ENCODE assay signal across 26 cellular contexts in genomic region chr4:74433541-74434172, GRCh38. TPM values are rescaled to one million over a fixed set of nuclear protein-coding genes. Genes with fewer than 3 reads are reported as not detected.
A peak's percentile ranks its signal among the peaks of the same experiment; 100 is the strongest.
DNase-seq lines count a peak whose midpoint lies in the region; ATAC-seq, FAIRE-seq and TF ChIP-seq lines count a peak whose summit lies in the region.
"Had no signal": no experiment of that assay in that cellular context is flagged by ENCODE, and none has a peak within 500 bp of the region (broad histone marks: within the 10 kb centered on the region; RNA-seq: fewer than 3 reads in every experiment).

No MANE protein-coding gene starts in this region.

- no peak overlapping the region for H3K9ac ChIP-seq in HCT116 (ENCODE audit: low read length)
- H3K9ac ChIP-seq in GM12878 (ENCODE audit: control insufficient read depth, insufficient read depth, low read length) = no peak overlapping the region

- no peak for TF ChIP-seq EP300 in GM12878 (IDR thresholded peaks at IDR 0.05; ENCODE audit: borderline replicate concordance in 1 of 2, control insufficient read depth in 1 of 2, low read depth in 2 of 2, low read length in 2 of 2)

- DNase-seq in BE2C (peak; percentile 43), HCT116 (ENCODE audit: low read depth, low spot score) (no peak), OCI-LY7 (ENCODE audit: low spot score) (peak; percentile 9), GM12878 (ENCODE audit: low read depth, low spot score) (no peak), dorsolateral prefrontal cortex (no peak), HK-2 (ENCODE audit: unreplicated experiment) (no peak)
- DNase-seq: activated CD4-positive, alpha-beta T cell treated with anti-CD3 and anti-CD28 coated beads, Interleukin-2, amount 50 U/mL, for 48 hours; activated gamma-delta T cell treated with Interleukin-2 at 50 U/mL for 16 hours; adrenal gland; DMS153; H9; immature natural killer cell; left ventricle myocardium inferior; MM.1S; NCI-H187; NCI-H446; nephron progenitor cell; posterior cingulate gyrus; SIG-M5; WERI-Rb-1 had no signal

- H3K27me3 ChIP-seq in BE2C (no peaks in the 10 kb centered on the region), HCT116 (ENCODE audit: insufficient read depth, low read length) (no peaks in the 10 kb centered on the region), GM12878 (replicated peaks in 1 of 2; ENCODE audit: control insufficient read depth in 2 of 2, insufficient read depth in 2 of 2, low read length in 1 of 2) (no peaks in the 10 kb centered on the region), dorsolateral prefrontal cortex (peaks cover 0 to 5% (median 0%) of the 10 kb centered on the region in 45 donors)
- H3K27me3 ChIP-seq: adrenal gland had no signal

- 23% methylated on average over 7 of the region's 7 CpGs for WGBS in GM12878 (ENCODE audit: insufficient coverage, insufficient replicate concordance, low lambda C conversion rate, missing lambda C conversion rate)

- H3K4me2 ChIP-seq in HCT116 (ENCODE audit: low read length) = no peak overlapping the region
- H3K4me2 ChIP-seq in OCI-LY7 (ENCODE audit: low read length) = peak overlapping the region; percentile 33; the same call in 1 of the 2 replicates
- H3K4me2 ChIP-seq in GM12878 (ENCODE audit: control insufficient read depth, insufficient read depth) = no peak overlapping the region

- POLR2A ChIA-PET in HCT116 (lab: Charles Lee) = no interaction called here
- POLR2A ChIA-PET in OCI-LY7 (lab: Charles Lee) = no interaction called here
- POLR2A ChIA-PET in GM12878 (lab: Charles Lee) = no interaction called here

- TF ChIP-seq RAD21 in HCT116 (IDR thresholded peaks at IDR 0.05; ENCODE audit: low read depth) (no peak), GM12878 (IDR thresholded peaks at IDR 0.05; ENCODE audit: insufficient read depth, low read depth, low read length) (no peak)

- FAIRE-seq in GM12878 (lab: Jason Lieb, UNC) = no peak
- FAIRE-seq: bronchial epithelial cell had no signal

- no peak for TF ChIP-seq CTCF in BE2C (IDR thresholded peaks at IDR 0.05; ENCODE audit: low read depth, low read length)
- no peak for TF ChIP-seq CTCF in HCT116 (IDR thresholded peaks at IDR 0.05 in 2 of 3, conservative IDR thresholded peaks at IDR 0.05 in 1 of 3; ENCODE audit: borderline replicate concordance in 1 of 3, insufficient read depth in 1 of 3, low read depth in 2 of 3, low read length in 2 of 3)
- TF ChIP-seq CTCF in OCI-LY7 (conservative IDR thresholded peaks at IDR 0.05; ENCODE audit: low read length) = no peak
- TF ChIP-seq CTCF in GM12878 (IDR thresholded peaks at IDR 0.05 in 2 of 3, conservative IDR thresholded peaks at IDR 0.05 in 1 of 3; ENCODE audit: control insufficient read depth in 2 of 3, extremely low read depth in 1 of 3, insufficient read depth in 1 of 3, low read depth in 3 of 3, low read length in 3 of 3) = no peak
- TF ChIP-seq CTCF in dorsolateral prefrontal cortex (IDR thresholded peaks at IDR 0.05 in 54 of 56, conservative IDR thresholded peaks at IDR 0.05 in 2 of 56; ENCODE audit: low read depth in 1 of 56, partially characterized antibody in 56 of 56) = no peak

- H3K79me2 ChIP-seq in HCT116 (ENCODE audit: insufficient read depth, low read length) (no peaks in the 10 kb centered on the region), OCI-LY7 (ENCODE audit: insufficient read depth, low read depth, low read length) (no peaks in the 10 kb centered on the region), GM12878 (ENCODE audit: control insufficient read depth, insufficient read depth, low read length) (no peaks in the 10 kb centered on the region)

- H3K4me1 ChIP-seq in BE2C = no peaks in the 10 kb centered on the region
- H3K4me1 ChIP-seq in HCT116 (ENCODE audit: control insufficient read depth in 1 of 2, insufficient read depth in 2 of 2, low read length in 2 of 2) = peaks cover 4 to 12% of the 10 kb centered on the region in 2 experiments; a peak in 3 of 4 replicates
- no peaks in the 10 kb centered on the region for H3K4me1 ChIP-seq in OCI-LY7 (ENCODE audit: insufficient read depth, low read length, poor library complexity, severe bottlenecking)
- H3K4me1 ChIP-seq in GM12878 (ENCODE audit: control insufficient read depth, insufficient read depth, low read length) = no peaks in the 10 kb centered on the region
- H3K4me1 ChIP-seq: adrenal gland had no signal

- H4K20me1 ChIP-seq in HCT116 (ENCODE audit: insufficient read depth) (no peaks in the 10 kb centered on the region), OCI-LY7 (ENCODE audit: insufficient read depth, low read length) (no peaks in the 10 kb centered on the region), GM12878 (ENCODE audit: control insufficient read depth, insufficient read depth) (no peaks in the 10 kb centered on the region)

- H2AFZ ChIP-seq in HCT116 (ENCODE audit: low read depth, low read length, poor library complexity, severe bottlenecking) (peak overlapping the region; percentile 37), OCI-LY7 (ENCODE audit: low read length) (0 out of 2 replicates have a peak overlapping the region, but pooled peaks have one; percentile 50), GM12878 (ENCODE audit: control insufficient read depth, low read depth, low read length) (no peak overlapping the region; the same call in 1 of the 2 replicates)

- no peaks in the 10 kb centered on the region for H3K36me3 ChIP-seq in BE2C
- H3K36me3 ChIP-seq in HCT116 (ENCODE audit: control insufficient read depth in 1 of 2, insufficient read depth in 2 of 2, low read length in 2 of 2) = no peaks in the 10 kb centered on the region
- no peaks in the 10 kb centered on the region for H3K36me3 ChIP-seq in OCI-LY7 (ENCODE audit: insufficient read depth, low read length)
- no peaks in the 10 kb centered on the region for H3K36me3 ChIP-seq in GM12878 (ENCODE audit: control insufficient read depth in 2 of 2, insufficient read depth in 2 of 2, low read length in 1 of 2)
- H3K36me3 ChIP-seq: adrenal gland, left ventricle myocardium inferior, thoracic aorta, WERI-Rb-1 had no signal

- TF ChIP-seq POLR2A in HCT116 (IDR thresholded peaks at IDR 0.05; ENCODE audit: borderline replicate concordance, extremely low read depth, insufficient read depth, insufficient read length) (no peak), GM12878 (IDR thresholded peaks at IDR 0.05; ENCODE audit: low read depth, low read length) (no peak)

- H3K27ac ChIP-seq in HCT116 (ENCODE audit: low read depth, low read length) (no peak overlapping the region), OCI-LY7 (ENCODE audit: low read depth, low read length, poor library complexity, severe bottlenecking) (no peak overlapping the region), GM12878 (ENCODE audit: control insufficient read depth, insufficient read depth) (no peak overlapping the region), dorsolateral prefrontal cortex (no peak overlapping the region)
- H3K27ac ChIP-seq: adrenal gland, left ventricle myocardium inferior, thoracic aorta, WERI-Rb-1 had no signal

- BruUV-seq in HCT116 (replicated peaks; lab: Mats Ljungman, UMichigan) = no TSS peak
- BruUV-seq in OCI-LY7 (replicated peaks; lab: Mats Ljungman, UMichigan) = no TSS peak
- BruUV-seq in GM12878 (replicated peaks; lab: Mats Ljungman, UMichigan) = no TSS peak

- RAD21 ChIA-PET in HCT116 (lab: Charles Lee; ENCODE audit: low non-redundant PET in 1 of 2, low total read pairs in 2 of 2, uncharacterized antibody in 2 of 2, unreplicated experiment in 2 of 2) (no interaction called here), GM12878 (lab: Charles Lee; ENCODE audit: unreplicated experiment) (no interaction called here)

- in situ Hi-C loops in GM12878 (cut with MboI) = no loop called here

- H3K4me3 ChIP-seq in BE2C (ENCODE audit: low read depth, low read length) (peak overlapping the region; percentile 49), HCT116 (replicated peaks in 1 of 2; ENCODE audit: low read depth in 1 of 2, low read length in 2 of 2) (no peak overlapping the region), OCI-LY7 (ENCODE audit: low read depth, low read length, poor library complexity, severe bottlenecking) (no peak overlapping the region), GM12878 (no peak overlapping the region), dorsolateral prefrontal cortex (no peak overlapping the region)
- H3K4me3 ChIP-seq: adrenal gland, left ventricle myocardium inferior, thoracic aorta had no signal

- intact Hi-C loops in HCT116 (cut with micrococcal nuclease) (no loop called here), OCI-LY7 (cut with micrococcal nuclease; ENCODE audit: unreplicated experiment) (no loop called here), GM12878 (cut with micrococcal nuclease; ENCODE audit: unreplicated experiment) (no loop called here), dorsolateral prefrontal cortex (cut with DNase I) (no loop called here)

- CTCF ChIA-PET in HCT116 (lab: Charles Lee) (no interaction called here), OCI-LY7 (lab: Charles Lee; ENCODE audit: unreplicated experiment) (no interaction called here), GM12878 (lab: Yijun Ruan, JAX) (no interaction called here)

- no peaks in the 10 kb centered on the region for H3K9me3 ChIP-seq in BE2C
- H3K9me3 ChIP-seq in HCT116 (ENCODE audit: control insufficient read depth in 1 of 2, insufficient read depth in 1 of 2, low read depth in 1 of 2, low read length in 2 of 2) = no peaks in the 10 kb centered on the region
- H3K9me3 ChIP-seq in OCI-LY7 (ENCODE audit: low read length) = no peaks in the 10 kb centered on the region
- H3K9me3 ChIP-seq in GM12878 (replicated peaks; ENCODE audit: control insufficient read depth, insufficient read depth, low read length) = no peaks in the 10 kb centered on the region; the same call in 2 of the 3 replicates
- H3K9me3 ChIP-seq: adrenal gland, left ventricle myocardium inferior, thoracic aorta had no signal

- ATAC-seq in HCT116 (peak; percentile 32; the same call in 1 of the 2 replicates), GM12878 (peak; percentile 33), HG03565 (IDR thresholded peaks at IDR 0.05; ENCODE audit: unreplicated experiment) (no peak), HG03354 (IDR thresholded peaks at IDR 0.05; ENCODE audit: poor library complexity, severe bottlenecking, unreplicated experiment) (no peak)
- ATAC-seq: stimulated activated effector memory CD8-positive, alpha-beta T cell treated with anti-CD3 and anti-CD28 coated beads, Interleukin-12 subunit alpha, Interleukin-12 subunit beta, amount 100 ng/mL, for 72 hours had no signal

- H3K9me2 ChIP-seq in HCT116 (ENCODE audit: insufficient read depth) (no peaks in the 10 kb centered on the region), OCI-LY7 (ENCODE audit: insufficient read depth, low read length) (no peaks in the 10 kb centered on the region)

- SMC1A ChIA-PET in GM12878 (lab: Charles Lee; ENCODE audit: uncharacterized antibody, unreplicated experiment) = no interaction called here

RNA-seq across cellular contexts. Expression of gene AREG, which starts 11.3 kb away (rescaled TPM):
- not detected for polyA plus RNA-seq in BE2C (2012; ENCODE audit: insufficient read depth, insufficient read length, low read depth)
- total RNA-seq in HCT116 (2021; ENCODE audit: unreplicated experiment) = 739 TPM
- 858 and 927 TPM in 2 replicates for polyA plus RNA-seq in HCT116 (2012)
- total RNA-seq in OCI-LY7 (2014; rRNA removed; shearing (Covaris generic)) = not detected in 2 replicates
- total RNA-seq in OCI-LY7 (2022) = not detected in 2 replicates
- not detected in 2 replicates for total RNA-seq in GM12878 (2013; cell fraction: nucleolus; rRNA removed)
- not detected in 2 replicates for total RNA-seq in GM12878 (2014; rRNA removed)
- total RNA-seq in GM12878 (2014; rRNA removed; fragmentation: Illumina TruSeq; extraction: Trizol) = not detected in 2 replicates
- not detected in 2 replicates for total RNA-seq in GM12878 (2021)
- polyA plus RNA-seq in GM12878 (2011; ENCODE audit: low read depth) = not detected
- polyA plus RNA-seq in GM12878 (2011; rRNA removed) = 0.29 and 0.37 TPM in 2 replicates
- 0.10 and 0.16 TPM in 2 replicates for polyA plus RNA-seq in GM12878 (2011; cell fraction: cytosol; rRNA removed)
- polyA plus RNA-seq in GM12878 (2011; cell fraction: nucleus; rRNA removed) = 0.13 and 0.18 TPM in 2 replicates
- polyA plus RNA-seq in GM12878 (2012) = 0.23 and 0.27 TPM in 2 replicates
- polyA plus RNA-seq in GM12878 (2014; fragmentation: Illumina TruSeq; extraction: Trizol) = not detected in 2 replicates
- not detected for polyA plus RNA-seq in GM12878 (2014; fragmentation: Nextera tagmentation; extraction: Ambion mirVana)
- polyA plus RNA-seq in GM12878 (2014; rRNA removed) = 0.09 TPM in 1 of 2 replicates, not detected in the other
- under 1 TPM in 1 of 2 experiments, not detected in 1; 0.25 TPM for polyA plus RNA-seq in GM12878 (2016; fragmentation: Nextera tagmentation; extraction: Ambion mirVana)
- 0.21 TPM in 1 of 2 replicates, not detected in the other for polyA minus RNA-seq in GM12878 (2011; rRNA and poly(A)+ RNA removed)
- polyA minus RNA-seq in GM12878 (2011; cell fraction: cytosol; rRNA and poly(A)+ RNA removed) = not detected in 2 replicates
- 0.48 and 1.7 TPM in 2 replicates for polyA minus RNA-seq in GM12878 (2011; cell fraction: nucleus; rRNA and poly(A)+ RNA removed)
- total RNA-seq in dorsolateral prefrontal cortex = 1 to 10 TPM in 2 of 120 experiments, under 1 TPM in 11, not detected in 107; 0.41 to 1.8 (median 0.79) TPM
- total RNA-seq: fibroblast of villous mesenchyme had no signal

Comparison
In these comparisons a context has a peak if more than half of its experiments do, and no peak if none do; other contexts are left out.
1. DNase-seq: peak in BE2C (single experiment) and OCI-LY7 (single experiment); none in HCT116 (single experiment), GM12878 (single experiment), dorsolateral prefrontal cortex (0 of 10) and HK-2 (single experiment).
2. ATAC-seq: peak in HCT116 (single experiment) and GM12878 (single experiment); none in HG03565 (single experiment) and HG03354 (single experiment).
3. RNA of gene AREG, which starts 11.3 kb away (total RNA-seq): 739 TPM in HCT116 (single experiment); not detected in OCI-LY7, not detected in GM12878 and 0.41 to 1.8 TPM in dorsolateral prefrontal cortex; every median in the first group is over 100 times any median in the second.